Comparison of ENCODE assay signal across 25 cellular contexts in the genomic region with DNA sequence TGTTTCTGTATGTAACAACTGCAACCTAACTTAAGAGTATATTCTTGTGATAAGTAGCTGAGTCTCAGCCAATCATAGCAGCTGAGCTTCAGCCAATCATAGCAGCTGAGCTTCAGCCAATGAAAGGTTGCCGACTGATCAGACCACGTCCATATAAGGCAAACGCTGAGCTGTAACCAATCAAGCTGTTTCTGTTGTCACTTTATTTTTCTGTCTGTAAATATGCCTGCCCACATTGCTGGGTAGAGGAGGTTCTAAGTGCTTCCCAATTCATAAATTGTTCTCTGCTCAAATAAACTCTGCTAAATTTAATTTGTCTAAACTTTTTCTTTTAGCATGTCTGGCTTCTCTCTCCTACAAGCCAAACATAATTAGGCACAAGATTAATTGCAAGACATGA.
"Had no signal": no experiment of that assay in that cellular context is flagged by ENCODE, and none has a peak within 500 bp of the region (broad histone marks: within the 10 kb centered on the region; RNA-seq: fewer than 3 reads in every experiment).

No MANE protein-coding gene starts in this region.

- FAIRE-seq: endometrium, islet of Langerhans, keratinocyte had no signal

- H3K36me3 ChIP-seq: colonic mucosa, esophagus squamous epithelium, gastrocnemius medialis, heart right ventricle, left lung, lower lobe of right lung had no signal

- H3K27ac ChIP-seq: colonic mucosa, epithelial cell of prostate, esophagus squamous epithelium, gastrocnemius medialis, heart right ventricle, left lung, lower lobe of right lung had no signal

- H3K4me1 ChIP-seq: colonic mucosa, gastrocnemius medialis, heart right ventricle, left lung, lower lobe of right lung had no signal

- DNase-seq: colonic mucosa; cortex of kidney; effector CD8-positive, alpha-beta T cell; effector memory CD8-positive, alpha-beta T cell; endodermal cell; erythroblast; esophagus squamous epithelium; foreskin fibroblast; foreskin melanocyte; gastrocnemius medialis; glutamatergic neuron; head of caudate nucleus; heart right ventricle; hippocampal formation; left cardiac atrium; left lung; left ventricle myocardium superior; lower lobe of right lung; mesenchymal stem cell; midbrain had no signal

- H3K27me3 ChIP-seq: colonic mucosa, esophagus squamous epithelium, gastrocnemius medialis, heart right ventricle, left lung had no signal

- H3K9me3 ChIP-seq: colonic mucosa, esophagus squamous epithelium, gastrocnemius medialis, heart right ventricle, left lung, lower lobe of right lung had no signal

- H3K4me3 ChIP-seq: colonic mucosa, esophagus squamous epithelium, gastrocnemius medialis, heart right ventricle, left lung, lower lobe of right lung had no signal

- ATAC-seq: effector memory CD8-positive, alpha-beta T cell; esophagus mucosa; gastrocnemius medialis; heart right ventricle; left cardiac atrium; left lung; left ventricle myocardium superior; lower lobe of right lung had no signal
